23 cellular contexts compared by ENCODE assay signal in the genomic region with DNA sequence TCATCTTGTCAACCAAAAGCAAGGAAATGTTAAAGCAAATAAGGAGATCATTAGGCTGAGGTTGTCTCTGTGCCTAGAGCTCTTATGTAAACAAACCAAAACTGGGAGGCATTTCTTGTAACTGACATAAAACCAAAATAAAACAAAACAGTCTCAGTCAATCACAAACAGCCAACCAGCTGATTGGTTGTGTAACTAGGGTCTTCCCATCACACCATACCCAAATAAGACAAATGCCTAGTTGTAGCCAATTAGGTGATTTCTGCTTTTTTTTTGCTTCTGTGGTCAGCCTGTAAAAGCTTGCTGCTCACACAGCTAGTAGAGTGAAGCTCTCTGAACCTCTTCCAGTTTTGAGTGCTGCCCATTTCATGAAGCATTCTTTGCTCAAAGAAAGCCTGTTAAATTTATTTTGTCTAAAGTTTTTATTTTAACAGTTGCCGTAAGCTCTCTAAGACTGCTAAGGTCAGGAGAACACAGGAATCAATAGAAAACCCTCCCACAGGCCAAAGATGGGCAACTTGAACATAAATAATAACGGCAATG. TPM values are rescaled to one million over a fixed set of nuclear protein-coding genes. Genes with fewer than 3 reads are reported as not detected.
"Had no signal": no experiment of that assay in that cellular context is flagged by ENCODE, and none has a peak within 500 bp of the region (broad histone marks: within the 10 kb centered on the region; RNA-seq: fewer than 3 reads in every experiment).

No MANE protein-coding gene starts in this region.

- H3K27ac Mint-ChIP-seq: activated CD4-positive, alpha-beta memory T cell treated with anti-CD3 and anti-CD28 coated beads, Interleukin-2, amount 10 ng/mL, durations not matched to agents 7 days and 5 days; activated naive CD8-positive, alpha-beta T cell; activated T-cell treated with anti-CD3 and anti-CD28 coated beads, Interleukin-2, amount 50 U/mL, for 24 hours; mesothelial cell of epicardium; nephron progenitor cell; progenitor cell of endocrine pancreas had no signal

- H3K36me3 Mint-ChIP-seq: activated naive CD8-positive, alpha-beta T cell; mesothelial cell of epicardium had no signal

- H3K36me3 ChIP-seq: esophagus squamous epithelium, gastrocnemius medialis, heart right ventricle, right atrium auricular region, tibial artery, uterus had no signal

- H3K4me3 Mint-ChIP-seq: activated CD4-positive, alpha-beta memory T cell treated with anti-CD3 and anti-CD28 coated beads, Interleukin-2, amount 10 ng/mL, durations not matched to agents 7 days and 5 days; activated naive CD8-positive, alpha-beta T cell; activated T-cell treated with anti-CD3 and anti-CD28 coated beads, Interleukin-2, amount 50 U/mL, for 24 hours; mesothelial cell of epicardium; nephron progenitor cell had no signal

- H3K4me1 Mint-ChIP-seq: activated CD4-positive, alpha-beta memory T cell treated with anti-CD3 and anti-CD28 coated beads, Interleukin-2, amount 10 ng/mL, durations not matched to agents 7 days and 5 days; mesothelial cell of epicardium had no signal

- H3K9me3 Mint-ChIP-seq: activated CD4-positive, alpha-beta memory T cell treated with anti-CD3 and anti-CD28 coated beads, Interleukin-2, amount 10 ng/mL, durations not matched to agents 7 days and 5 days; activated T-cell treated with anti-CD3 and anti-CD28 coated beads, Interleukin-2, amount 50 U/mL, for 24 hours had no signal

- ATAC-seq: body of pancreas, gastrocnemius medialis, heart right ventricle had no signal

- H3K4me3 ChIP-seq: body of pancreas, esophagus squamous epithelium, gastrocnemius medialis, heart right ventricle, right atrium auricular region, tibial artery, uterus had no signal

- DNase-seq: activated CD4-positive, alpha-beta memory T cell treated with anti-CD3 and anti-CD28 coated beads, Interleukin-2, amount 10 ng/mL, durations not matched to agents 7 days and 5 days; activated CD4-positive, alpha-beta T cell treated with anti-CD3 and anti-CD28 coated beads for 4 hours; activated effector memory CD4-positive, alpha-beta T cell treated with Interleukin-2 at 50 U/mL for 16 hours; activated T-cell treated with anti-CD3 and anti-CD28 coated beads, Interleukin-2, amount 50 U/mL, for 24 hours; amygdala; body of pancreas; caudate nucleus; esophagus squamous epithelium; gastrocnemius medialis; heart right ventricle; nephron progenitor cell; stimulated activated CD4-positive, alpha-beta T cell treated with anti-CD3 and anti-CD28 coated beads, Interleukin-2, amount 100 ng/mL, for 48 hours; stimulated activated naive CD4-positive, alpha-beta T cell; tibial artery; uterus had no signal

- H3K27me3 ChIP-seq: body of pancreas, right atrium auricular region, uterus had no signal

- H3K4me1 ChIP-seq: body of pancreas, esophagus squamous epithelium, gastrocnemius medialis, heart right ventricle, right atrium auricular region, tibial artery, uterus had no signal

- H3K27ac ChIP-seq: body of pancreas, esophagus squamous epithelium, gastrocnemius medialis, heart right ventricle, right atrium auricular region, tibial artery, uterus had no signal

- H3K27me3 Mint-ChIP-seq: activated naive CD8-positive, alpha-beta T cell; progenitor cell of endocrine pancreas had no signal

- H3K9me3 ChIP-seq: body of pancreas, esophagus squamous epithelium, gastrocnemius medialis, heart right ventricle, right atrium auricular region, tibial artery, uterus had no signal

RNA-seq across cellular contexts. Expression of a gene that starts 16.9 kb away (rescaled TPM):
- total RNA-seq: activated CD4-positive, alpha-beta memory T cell treated with anti-CD3 and anti-CD28 coated beads, Interleukin-2, amount 10 ng/mL, durations not matched to agents 7 days and 5 days; body of pancreas; esophagus squamous epithelium; gastrocnemius medialis; heart right ventricle; lower leg skin; mesothelial cell of epicardium; omental fat pad; progenitor cell of endocrine pancreas; right atrium auricular region; skeletal muscle tissue; subcutaneous adipose tissue; uterus had no signal
- polyA plus RNA-seq: heart right ventricle had no signal

RNA-seq across cellular contexts. Expression of a gene that starts 35.5 kb away (rescaled TPM):
- total RNA-seq: activated CD4-positive, alpha-beta memory T cell treated with anti-CD3 and anti-CD28 coated beads, Interleukin-2, amount 10 ng/mL, durations not matched to agents 7 days and 5 days; esophagus squamous epithelium; heart right ventricle; lower leg skin; omental fat pad; right atrium auricular region; skeletal muscle tissue; subcutaneous adipose tissue had no signal
